6 cellular contexts compared by ENCODE assay signal in genomic region chr1:108486707-108487106, GRCh38.
DNase-seq lines count a peak whose midpoint lies in the region.

No MANE protein-coding gene starts in this region.

- peak; percentile 0 for DNase-seq in COR-L47 (lab: John Stamatoyannopoulos, UW)
- DNase-seq in NCI-H1417 (lab: John Stamatoyannopoulos, UW): peak in 2 of 3 experiments; percentile 10 to 36
- peak; percentile 47 for DNase-seq in NCI-H2171 treated with DMSO at 0.1 percent for 48 hours (lab: John Stamatoyannopoulos, UW)
- peak; percentile 47 to 61 for DNase-seq in NCI-H526 (lab: John Stamatoyannopoulos, UW)
- DNase-seq in NCI-H748 (lab: John Stamatoyannopoulos, UW; ENCODE audit: unreplicated experiment): peak; percentile 55
- peak; percentile 38 for DNase-seq in SHP77 treated with DMSO at 0.1 percent for 48 hours (lab: John Stamatoyannopoulos, UW)

Comparison
In these comparisons a context has a peak if more than half of its experiments do, and no peak if none do; other contexts are left out.
1. Peak in every context shown above with its lines: DNase-seq.
2. DNase-seq: peak in every context shown above with its lines; median percentile 55 in NCI-H748; 54 in NCI-H526; 47 in NCI-H2171 treated with DMSO at 0.1 percent for 48 hours; 38 in SHP77 treated with DMSO at 0.1 percent for 48 hours; 23 in NCI-H1417; 0 in COR-L47.